In the genomic region with DNA sequence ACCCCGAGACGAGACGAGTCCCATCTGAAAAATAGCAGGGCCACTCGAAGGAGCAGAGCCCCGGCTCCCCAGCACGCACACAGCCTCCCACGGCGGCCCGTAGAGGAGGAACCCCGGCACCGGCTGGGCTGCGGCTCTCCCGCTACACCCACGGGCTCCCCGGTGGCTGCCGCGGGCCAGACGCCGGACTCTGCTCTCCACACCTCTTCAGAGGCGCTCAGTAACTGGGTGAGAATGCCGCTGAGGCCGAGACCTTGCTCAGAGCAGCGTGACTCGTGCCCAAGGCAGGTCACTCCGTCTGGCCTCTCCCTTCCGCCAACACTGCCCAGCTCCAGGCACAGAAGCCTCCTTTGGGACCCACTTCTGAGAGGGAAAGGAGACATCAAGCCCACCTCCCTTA, we compare ENCODE assay signal across 13 cellular contexts. TPM values are rescaled to one million over a fixed set of nuclear protein-coding genes. Genes with fewer than 3 reads are reported as not detected.
DNase-seq lines count a peak whose midpoint lies in the region; ATAC-seq, FAIRE-seq and TF ChIP-seq lines count a peak whose summit lies in the region.
"Had no signal": no experiment of that assay in that cellular context is flagged by ENCODE, and none has a peak within 500 bp of the region (broad histone marks: within the 10 kb centered on the region; RNA-seq: fewer than 3 reads in every experiment).

No MANE protein-coding gene starts in this region.

- DNase-seq in A549 (ENCODE audit: low read depth in 1 of 2, low spot score in 1 of 2) (peak in 1 of 2 experiments; percentile 42), HK-2 (ENCODE audit: unreplicated experiment) (peak; percentile 72), astrocyte of the hippocampus (ENCODE audit: low read depth, low spot score) (peak; percentile 60), lower lobe of right lung (no peak), NOMO-1 treated with DMSO at 0.1 percent for 48 hours (lab: John Stamatoyannopoulos, UW; ENCODE audit: unreplicated experiment) (no peak), D721Med (ENCODE audit: insufficient read length, low spot score) (no peak), NCI-H524 treated with DMSO at 0.1 percent for 48 hours (lab: John Stamatoyannopoulos, UW) (no peak)
- no peak for DNase-seq in activated T-cell treated with anti-CD3 and anti-CD28 coated beads, Interleukin-2, amount 50 U/mL, for 48 hours
- DNase-seq: activated CD8-positive, alpha-beta memory T cell treated with anti-CD3 and anti-CD28 coated beads, Interleukin-2, amount 50 U/mL, for 4 hours; cerebellar nuclear complex; erythroblast; HFFc6; hippocampal formation had no signal

- H3K27ac ChIP-seq in A549 (peak overlapping the region; percentile 24 to 73; a peak in 4 of 6 replicates), lower lobe of right lung (peak overlapping the region; percentile 71)

- TF ChIP-seq POLR2A in A549 (IDR thresholded peaks at IDR 0.05; ENCODE audit: low read length), result no peak

- CTCF ChIA-PET in A549 (lab: Yijun Ruan, JAX), result interaction anchor here (0.8 kb wide), 1 partner anchor 20 kb away, joined by 3 read pairs; no protein-coding TSS in a partner anchor

- H3K4me1 ChIP-seq in A549, result peaks cover 26% of the 10 kb centered on the region
- peaks cover 6% of the 10 kb centered on the region for H3K4me1 ChIP-seq in lower lobe of right lung

- TF ChIP-seq EP300 in A549 (IDR thresholded peaks at IDR 0.05), result no peak

- ATAC-seq in A549 (peak in 1 of 2 experiments; percentile 69; a peak in 3 of 6 replicates), lower lobe of right lung (peak; percentile 11 to 59)

- no peaks in the 10 kb centered on the region for H3K9me3 ChIP-seq in A549
- H3K9me3 ChIP-seq in lower lobe of right lung, result no peaks in the 10 kb centered on the region

- peaks cover 65% of the 10 kb centered on the region for H3K36me3 ChIP-seq in lower lobe of right lung

- TF ChIP-seq CTCF in A549 (IDR thresholded peaks at IDR 0.05) (no peak), lower lobe of right lung (IDR thresholded peaks at IDR 0.05) (no peak), D721Med (IDR thresholded peaks at IDR 0.05; ENCODE audit: insufficient read depth, missing control alignments) (no peak)

- H3K4me2 ChIP-seq in A549, result 0 out of 3 replicates have a peak overlapping the region, but pooled peaks have one; percentile 23

- H3K4me3 ChIP-seq in A549 (no peak overlapping the region), lower lobe of right lung (peak overlapping the region; percentile 21)

- no peak for TF ChIP-seq RAD21 in A549 (conservative IDR thresholded peaks at IDR 0.05 in 1 of 2, IDR thresholded peaks at IDR 0.05 in 1 of 2)

- no CpG with 5 or more reads among the region's 26 CpGs for WGBS in A549 (ENCODE audit: missing lambda C conversion rate)

- FAIRE-seq in A549 (lab: Jason Lieb, UNC) (no peak), D721Med (lab: Jason Lieb, UNC) (no peak)

- no peaks in the 10 kb centered on the region for H3K27me3 ChIP-seq in lower lobe of right lung (ENCODE audit: low read depth)

- intact Hi-C loops in lower lobe of right lung (cut with DNase I), result no loop called here

- POLR2A ChIA-PET in A549 (lab: Yijun Ruan, JAX), result no interaction called here

TF ChIP-seq in A549, 52 proteins besides CTCF, POLR2A, EP300 and RAD21:
- TF ChIP-seq JUN (IDR thresholded peaks at IDR 0.05), result no peak

RNA-seq across cellular contexts. Expression of a gene that starts 34.4 kb away (rescaled TPM):
- polyA plus RNA-seq in A549 (2011; rRNA removed) (2.2 and 3.8 TPM in 2 replicates), A549 (2017; fragmentation: RNase III; extraction: RNeasy Plus Mini Kit Qiagen cat#74134 plus additional on column Dnase treatment) (11.3 to 12.7 TPM (median 12.5 TPM) in 3 replicates)
- 8.2 and 11.2 TPM in 2 replicates for polyA plus RNA-seq in A549 (2012; cell fraction: cytosol; rRNA removed)
- 46.2 and 50.4 TPM in 2 replicates for polyA plus RNA-seq in A549 (2012; cell fraction: nucleus; rRNA removed)
- polyA minus RNA-seq in A549 (2011; rRNA and poly(A)+ RNA removed), result 3.3 and 8.4 TPM in 2 replicates
- total RNA-seq in lower lobe of right lung, result 56.7 TPM

Comparison
In these comparisons a context has a peak if more than half of its experiments do, and no peak if none do; other contexts are left out.
1. DNase-seq: peak in HK-2 (single experiment) and astrocyte of the hippocampus (single experiment); none in lower lobe of right lung (single experiment), NOMO-1 treated with DMSO at 0.1 percent for 48 hours (single experiment), activated T-cell treated with anti-CD3 and anti-CD28 coated beads, Interleukin-2, amount 50 U/mL, for 48 hours (0 of 2), D721Med (single experiment) and NCI-H524 treated with DMSO at 0.1 percent for 48 hours (single experiment).